ENCODE assay signal across 21 cellular contexts in the genomic region with DNA sequence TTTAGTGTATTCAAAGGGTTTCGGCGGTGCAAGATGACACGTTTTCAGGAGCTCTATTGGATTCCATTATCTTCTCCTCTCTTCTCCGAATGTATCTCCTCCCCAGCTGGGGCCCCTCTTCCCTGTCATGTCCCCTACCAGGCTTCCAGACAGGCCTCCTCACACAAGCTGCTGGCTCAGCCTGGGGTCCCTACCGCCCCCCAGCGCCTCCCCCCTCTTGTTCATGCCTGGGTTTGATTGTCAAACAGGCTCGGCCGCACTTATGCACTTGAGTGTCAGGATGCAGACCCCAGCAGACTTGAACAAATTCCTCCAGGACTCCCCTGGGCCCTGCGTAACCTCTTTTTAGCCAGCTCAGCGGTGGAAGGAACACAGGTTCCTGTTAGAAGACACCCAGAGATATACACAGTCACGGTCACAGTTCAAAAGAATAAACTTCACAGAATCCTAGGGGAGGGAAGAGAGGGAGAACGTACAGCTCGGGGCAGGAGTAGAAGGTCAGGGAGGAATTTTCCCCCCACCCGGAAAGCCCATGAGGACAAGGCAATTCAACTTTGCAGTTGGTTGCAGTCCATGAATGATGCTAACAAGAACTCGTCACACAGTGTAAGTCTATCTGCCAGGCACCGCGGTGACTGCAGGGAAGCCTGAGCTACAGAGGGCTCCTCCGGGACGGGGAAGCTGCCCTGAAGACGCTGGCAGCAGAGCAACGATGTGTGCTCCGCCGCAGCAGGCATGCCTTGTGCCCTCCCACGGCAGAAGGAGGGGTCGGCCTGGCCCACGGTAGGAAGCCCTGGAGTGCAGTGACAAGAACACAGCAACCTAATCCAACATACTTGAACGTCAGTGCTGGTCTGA.
DNase-seq lines count a peak whose midpoint lies in the region; ATAC-seq, FAIRE-seq and TF ChIP-seq lines count a peak whose summit lies in the region.
"Had no signal": no experiment of that assay in that cellular context is flagged by ENCODE, and none has a peak within 500 bp of the region (broad histone marks: within the 10 kb centered on the region; RNA-seq: fewer than 3 reads in every experiment).

No MANE protein-coding gene starts in this region.

- no peak for FAIRE-seq in HepG2 (lab: Jason Lieb, UNC)
- FAIRE-seq: A204.1, pancreas, urothelium cell line had no signal

- peak overlapping the region; percentile 80 for H2AFZ ChIP-seq in mammary epithelial cell (ENCODE audit: low read depth, low read length)
- no peak overlapping the region for H2AFZ ChIP-seq in HepG2 (ENCODE audit: low read length)

- intact Hi-C loops in mammary epithelial cell (cut with micrococcal nuclease), result no loop called here
- intact Hi-C loops in MCF 10A (cut with micrococcal nuclease), result no loop called here
- intact Hi-C loops in left ventricle myocardium superior (cut with micrococcal nuclease), result no loop called here
- intact Hi-C loops in ovary (cut with DNase I), result loop anchor here in 3 of 4 donors (5.0 to 10.0 kb wide), 2 partner anchors 96 to 98 kb away; no protein-coding TSS in a partner anchor
- intact Hi-C loops in vagina (cut with DNase I), result no loop called here
- intact Hi-C loops in HepG2 (cut with micrococcal nuclease; ENCODE audit: unreplicated experiment), result no loop called here

- H3K79me2 ChIP-seq in mammary epithelial cell (ENCODE audit: insufficient read depth, low read length) (no peaks in the 10 kb centered on the region), HepG2 (ENCODE audit: insufficient read depth, low read length) (no peaks in the 10 kb centered on the region)

- BruUV-seq in mammary epithelial cell (replicated peaks; lab: Mats Ljungman, UMichigan) (no TSS peak), MCF 10A (replicated peaks; lab: Mats Ljungman, UMichigan) (no TSS peak), HepG2 (replicated peaks; lab: Mats Ljungman, UMichigan) (no TSS peak)

- TF ChIP-seq RAD21 in HepG2 (CRISPR knock-in tag; IDR thresholded peaks at IDR 0.05), result no peak

- H3K27me3 Mint-ChIP-seq in MCF 10A (ENCODE audit: insufficient read depth, unreplicated experiment), result no peaks in the 10 kb centered on the region
- H3K27me3 Mint-ChIP-seq: activated CD4-positive, alpha-beta memory T cell treated with anti-CD3 and anti-CD28 coated beads, Interleukin-2, amount 10 ng/mL, durations not matched to agents 7 days and 5 days; stimulated activated memory B cell treated with anti-CD40 and anti-IgM and Interleukin-4, amounts not matched to agents 10 μg/mL and 1 μg/mL and 100 μg/mL, for 72 hours had no signal

- H3K9me3 ChIP-seq in mammary epithelial cell (replicated peaks; ENCODE audit: insufficient read depth, low read length) (no peaks in the 10 kb centered on the region), ovary (no peaks in the 10 kb centered on the region), vagina (no peaks in the 10 kb centered on the region), HepG2 (ENCODE audit: low read length) (no peaks in the 10 kb centered on the region)
- H3K9me3 ChIP-seq: pancreas had no signal

- no peak overlapping the region for H3K27ac Mint-ChIP-seq in MCF 10A (ENCODE audit: low read depth, unreplicated experiment)
- H3K27ac Mint-ChIP-seq: activated CD4-positive, alpha-beta memory T cell treated with anti-CD3 and anti-CD28 coated beads, Interleukin-2, amount 10 ng/mL, durations not matched to agents 7 days and 5 days; activated T-helper 1 cell treated with anti-CD3 and anti-CD28 coated beads, Interleukin-12 subunit alpha, Interleukin-12 subunit beta, Interleukin-2, Interleukin-4 antibody, amounts not matched to agents 30 ng/mL and 10 ng/mL and 1 ng/mL, durations not matched to agents 14 hours and 24 hours and 36 hours; stimulated activated memory B cell treated with anti-CD40 and anti-IgM and Interleukin-4, amounts not matched to agents 10 μg/mL and 1 μg/mL and 100 μg/mL, for 72 hours had no signal

- peak; percentile 54 for ATAC-seq in left ventricle myocardium superior
- ATAC-seq in HG03095 (IDR thresholded peaks at IDR 0.05; ENCODE audit: unreplicated experiment), result no peak
- ATAC-seq in HepG2, result no peak
- ATAC-seq: Panc1; stimulated activated memory B cell treated with anti-CD40 and anti-IgM and Interleukin-4, amounts not matched to agents 10 μg/mL and 1 μg/mL and 100 μg/mL, for 72 hours had no signal

- TF ChIP-seq EP300 in ovary (IDR thresholded peaks at IDR 0.05) (no peak), HepG2 (IDR thresholded peaks at IDR 0.05; ENCODE audit: low read depth in 2 of 2, low read length in 2 of 2) (no peak), HepG2 (CRISPR knock-in tag; IDR thresholded peaks at IDR 0.05; ENCODE audit: borderline replicate concordance) (no peak)

- DNase-seq in mammary epithelial cell (no peak), MCF 10A (ENCODE audit: unreplicated experiment) (no peak), left ventricle myocardium superior (no peak), ovary (peak in 1 of 5 donors; percentile 59), vagina (ENCODE audit: extremely low spot score in 2 of 2) (peak in 1 of 2 donors; percentile 84), HepG2 (ENCODE audit: low spot score) (no peak), SIG-M5 (lab: John Stamatoyannopoulos, UW) (no peak)
- DNase-seq: activated CD4-positive, alpha-beta memory T cell treated with anti-CD3 and anti-CD28 coated beads, Interleukin-2, amount 10 ng/mL, durations not matched to agents 7 days and 5 days; amniotic stem cell; DMS53; NCI-H1930; NCI-H526 treated with DMSO at 0.1 percent for 48 hours; stimulated activated CD4-positive, alpha-beta T cell treated with anti-CD3 and anti-CD28 coated beads, Interleukin-12 subunit alpha, Interleukin-12 subunit beta, amount 100 ng/mL, for 4 hours had no signal

- no peaks in the 10 kb centered on the region for H3K9me3 Mint-ChIP-seq in MCF 10A (ENCODE audit: unreplicated experiment)
- H3K9me3 Mint-ChIP-seq: activated T-helper 1 cell treated with anti-CD3 and anti-CD28 coated beads, Interleukin-12 subunit alpha, Interleukin-12 subunit beta, Interleukin-2, Interleukin-4 antibody, amounts not matched to agents 30 ng/mL and 10 ng/mL and 1 ng/mL, durations not matched to agents 14 hours and 24 hours and 36 hours had no signal

- POLR2A ChIA-PET in MCF 10A (lab: Yijun Ruan, JAX), result no interaction called here
- POLR2A ChIA-PET in HepG2 (lab: Yijun Ruan, JAX), result no interaction called here

- H3K36me3 ChIP-seq in mammary epithelial cell (ENCODE audit: insufficient read depth, low read length) (no peaks in the 10 kb centered on the region), ovary (no peaks in the 10 kb centered on the region), vagina (no peaks in the 10 kb centered on the region), HepG2 (replicated peaks in 1 of 2; ENCODE audit: control insufficient read depth in 1 of 2, insufficient read depth in 2 of 2, low read length in 2 of 2) (no peaks in the 10 kb centered on the region)
- H3K36me3 ChIP-seq: pancreas had no signal

- H3K4me3 ChIP-seq in mammary epithelial cell (replicated peaks in 1 of 3; ENCODE audit: insufficient read depth in 1 of 3, low read depth in 2 of 3, low read length in 3 of 3), result no peak overlapping the region
- no peak overlapping the region for H3K4me3 ChIP-seq in ovary
- H3K4me3 ChIP-seq in vagina, result no peak overlapping the region
- no peak overlapping the region for H3K4me3 ChIP-seq in HepG2 (replicated peaks in 1 of 3; ENCODE audit: insufficient read depth in 1 of 3, low read depth in 2 of 3, low read length in 3 of 3)
- H3K4me3 ChIP-seq: pancreas had no signal

- H3K9ac ChIP-seq in mammary epithelial cell (ENCODE audit: insufficient read depth, low read length), result no peak overlapping the region
- no peak overlapping the region for H3K9ac ChIP-seq in HepG2 (ENCODE audit: insufficient read depth, low read depth, low read length)

- no peaks in the 10 kb centered on the region for H3K4me1 Mint-ChIP-seq in MCF 10A (ENCODE audit: insufficient read depth, unreplicated experiment)
- H3K4me1 Mint-ChIP-seq: activated CD4-positive, alpha-beta memory T cell treated with anti-CD3 and anti-CD28 coated beads, Interleukin-2, amount 10 ng/mL, durations not matched to agents 7 days and 5 days; stimulated activated memory B cell treated with anti-CD40 and anti-IgM and Interleukin-4, amounts not matched to agents 10 μg/mL and 1 μg/mL and 100 μg/mL, for 72 hours had no signal

- H3K27me3 ChIP-seq in mammary epithelial cell (ENCODE audit: insufficient read depth, low read length), result no peaks in the 10 kb centered on the region
- H3K27me3 ChIP-seq in ovary, result no peaks in the 10 kb centered on the region
- H3K27me3 ChIP-seq in vagina, result no peaks in the 10 kb centered on the region
- peaks cover 2 to 3% of the 10 kb centered on the region in 2 experiments; a peak in 3 of 5 replicates for H3K27me3 ChIP-seq in HepG2 (ENCODE audit: control insufficient read depth in 1 of 2, insufficient read depth in 2 of 2, low read length in 2 of 2)
- H3K27me3 ChIP-seq: pancreas had no signal

- H3K27ac ChIP-seq in mammary epithelial cell (ENCODE audit: insufficient read depth, low read depth, low read length) (no peak overlapping the region), ovary (peak overlapping the region; percentile 74 to 91), vagina (peak overlapping the region; percentile 32), HepG2 (ENCODE audit: extremely low read length, insufficient read depth, low read length) (no peak overlapping the region)
- H3K27ac ChIP-seq: C4-2B had no signal

- dilution Hi-C loops in mammary epithelial cell (cut with HindIII; ENCODE audit: low sequenced_read_pairs), result no loop called here

- in situ Hi-C loops in mammary epithelial cell (cut with MboI; ENCODE audit: low sequenced_read_pairs in 2 of 2), result no loop called here
- in situ Hi-C loops in HepG2 (cut with HindIII; ENCODE audit: extremely low pct_ligation_motif_present, low pct_unique_long_range_greater_than_20kb), result no loop called here

- TF ChIP-seq CTCF in mammary epithelial cell (conservative IDR thresholded peaks at IDR 0.05 in 1 of 2, IDR thresholded peaks at IDR 0.05 in 1 of 2; ENCODE audit: extremely low read depth in 1 of 2, insufficient read depth in 1 of 2, low read depth in 1 of 2, low read length in 2 of 2), result no peak
- no peak for TF ChIP-seq CTCF in MCF 10A (IDR thresholded peaks at IDR 0.05; ENCODE audit: unreplicated experiment)
- no peak for TF ChIP-seq CTCF in ovary (IDR thresholded peaks at IDR 0.05)
- no peak for TF ChIP-seq CTCF in vagina (IDR thresholded peaks at IDR 0.05)
- no peak for TF ChIP-seq CTCF in HepG2 (CRISPR knock-in tag; IDR thresholded peaks at IDR 0.05)

- CTCF ChIA-PET in mammary epithelial cell (lab: Charles Lee; ENCODE audit: low non-redundant PET) (no interaction called here), MCF 10A (lab: Yijun Ruan, JAX) (interaction anchor here (0.5 to 0.8 kb wide), 3 partner anchors 11 to 587 kb away, joined by 3 read pairs; no protein-coding TSS in a partner anchor), HepG2 (lab: Yijun Ruan, JAX; ENCODE audit: low intra/inter-chr PET ratio, low total read pairs) (no interaction called here)

- H3K4me2 ChIP-seq in mammary epithelial cell (ENCODE audit: insufficient read depth, low read depth, low read length) (no peak overlapping the region), HepG2 (ENCODE audit: low read depth, low read length) (no peak overlapping the region)

- no peaks in the 10 kb centered on the region for H4K20me1 ChIP-seq in mammary epithelial cell (ENCODE audit: insufficient read depth, low read length)
- H4K20me1 ChIP-seq in HepG2 (ENCODE audit: insufficient read depth, low read length), result 0 out of 2 replicates have a peak, but pooled peaks cover 2% of the 10 kb centered on the region

- no peaks in the 10 kb centered on the region for H3K36me3 Mint-ChIP-seq in MCF 10A (ENCODE audit: insufficient read depth, unreplicated experiment)
- H3K36me3 Mint-ChIP-seq: stimulated activated memory B cell treated with anti-CD40 and anti-IgM and Interleukin-4, amounts not matched to agents 10 μg/mL and 1 μg/mL and 100 μg/mL, for 72 hours had no signal

- no peak overlapping the region for H3K4me3 Mint-ChIP-seq in MCF 10A (ENCODE audit: unreplicated experiment)
- H3K4me3 Mint-ChIP-seq: activated CD4-positive, alpha-beta memory T cell treated with anti-CD3 and anti-CD28 coated beads, Interleukin-2, amount 10 ng/mL, durations not matched to agents 7 days and 5 days; activated T-helper 1 cell treated with anti-CD3 and anti-CD28 coated beads, Interleukin-12 subunit alpha, Interleukin-12 subunit beta, Interleukin-2, Interleukin-4 antibody, amounts not matched to agents 30 ng/mL and 10 ng/mL and 1 ng/mL, durations not matched to agents 14 hours and 24 hours and 36 hours; stimulated activated memory B cell treated with anti-CD40 and anti-IgM and Interleukin-4, amounts not matched to agents 10 μg/mL and 1 μg/mL and 100 μg/mL, for 72 hours had no signal

- H3K4me1 ChIP-seq in mammary epithelial cell (ENCODE audit: insufficient read depth, low read length) (no peaks in the 10 kb centered on the region), ovary (ENCODE audit: insufficient read depth) (peaks cover 28% of the 10 kb centered on the region), vagina (peaks cover 10% of the 10 kb centered on the region), HepG2 (ENCODE audit: insufficient read depth, low read length) (no peaks in the 10 kb centered on the region)

- WGBS in mammary epithelial cell (ENCODE audit: low coverage, missing lambda C conversion rate), result 50% methylated on average over 22 of the region's 27 CpGs
- WGBS in ovary, 3 donors, result 34 to 41% (median 36%) methylated on average over 27 of the region's 27 CpGs
- 23% methylated on average over 23 of the region's 27 CpGs for WGBS in HepG2 (ENCODE audit: low lambda C conversion rate)

- TF ChIP-seq POLR2A in ovary (IDR thresholded peaks at IDR 0.05), result no peak
- no peak for TF ChIP-seq POLR2A in vagina (IDR thresholded peaks at IDR 0.05)
- no peak for TF ChIP-seq POLR2A in HepG2 (IDR thresholded peaks at IDR 0.05; ENCODE audit: insufficient read depth in 1 of 2, low read depth in 2 of 2, low read length in 2 of 2)

Comparison
In these comparisons a context has a peak if more than half of its experiments do, and no peak if none do; other contexts are left out.
1. H3K27ac ChIP-seq: peak in ovary (2 of 2) and vagina (single experiment); none in mammary epithelial cell (single experiment) and HepG2 (single experiment).
2. intact Hi-C loops: an anchor here in ovary (5.0 to 10.0 kb wide); none called in mammary epithelial cell, MCF 10A, left ventricle myocardium superior, vagina and HepG2.